37 cellular contexts compared by ENCODE assay signal in the genomic region with DNA sequence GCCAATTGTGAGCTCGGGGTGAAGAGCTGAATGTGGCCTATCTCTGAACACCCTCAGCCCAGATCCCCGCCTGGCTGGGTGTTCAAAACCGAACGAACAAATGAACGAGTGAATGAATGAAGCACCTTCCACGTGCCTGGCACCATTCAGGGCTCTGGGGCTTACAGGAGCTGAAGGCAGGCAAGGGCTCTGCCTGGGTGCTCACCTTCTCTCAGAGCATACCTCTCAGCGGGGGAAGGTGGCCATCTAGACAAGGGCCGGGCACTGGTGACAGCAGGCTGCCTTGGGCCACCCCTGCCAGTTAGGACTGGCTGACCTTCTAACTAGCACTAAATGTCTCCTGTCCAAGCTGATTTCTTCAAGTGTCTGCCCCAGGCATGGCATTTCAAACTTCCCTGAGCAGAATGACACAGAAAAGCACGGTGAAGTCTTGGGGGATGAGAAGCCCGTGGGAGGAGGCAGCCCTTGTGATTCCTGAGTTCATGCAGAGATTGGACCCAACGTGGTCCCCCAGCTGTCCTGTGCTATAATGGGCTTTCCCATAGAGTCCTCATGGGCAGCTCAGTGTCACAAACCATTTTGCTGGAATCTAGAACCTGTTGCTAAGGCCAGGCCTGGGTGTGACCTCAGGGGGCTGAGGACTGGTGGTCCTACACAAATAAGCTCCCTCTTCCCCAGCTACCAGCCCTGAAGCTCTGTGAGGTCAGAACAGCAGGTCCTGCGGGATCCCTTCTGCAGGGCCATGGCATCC. TPM values are rescaled to one million over a fixed set of nuclear protein-coding genes. Genes with fewer than 3 reads are reported as not detected.
"Had no signal": no experiment of that assay in that cellular context is flagged by ENCODE, and none has a peak within 500 bp of the region (broad histone marks: within the 10 kb centered on the region; RNA-seq: fewer than 3 reads in every experiment).

No MANE protein-coding gene starts in this region.

- H3K4me3 ChIP-seq: breast epithelium, gastroesophageal sphincter, skin epidermis, thyroid gland, upper lobe of left lung had no signal

- H3K9me3 ChIP-seq: breast epithelium, gastroesophageal sphincter, thyroid gland, upper lobe of left lung had no signal

- H3K36me3 ChIP-seq: breast epithelium, gastroesophageal sphincter, thyroid gland, upper lobe of left lung, WERI-Rb-1 had no signal

- FAIRE-seq: colon, keratinocyte, TTC549 had no signal

- H3K9ac ChIP-seq: parathyroid adenoma had no signal

- ATAC-seq: activated CD4-positive, CD25-positive, alpha-beta regulatory T cell treated with anti-CD3 and anti-CD28 coated beads, Interleukin-2, amount 50 U/mL, for 24 hours; activated naive CD4-positive, alpha-beta T cell treated with anti-CD3 and anti-CD28 coated beads, Interleukin-2, amount 50 U/mL, for 72 hours; activated T-cell treated with anti-CD3 and anti-CD28 coated beads, Interleukin-2, amount 50 U/mL, for 4 hours; activated T-helper 17 cell treated with anti-CD3 and anti-CD28 coated beads, Interleukin-2, amount 50 U/mL, for 72 hours; gastroesophageal sphincter; left cardiac atrium; naive thymus-derived CD8-positive, alpha-beta T cell; right cardiac atrium; stimulated activated memory B cell treated with anti-CD40 and anti-IgM and Interleukin-4, amounts not matched to agents 10 μg/mL and 1 μg/mL and 100 μg/mL, for 72 hours; stimulated activated naive CD8-positive, alpha-beta T cell treated with anti-CD3 and anti-CD28 coated beads, Interleukin-15, amount 100 ng/mL, for 72 hours had no signal

- H2AFZ ChIP-seq: parathyroid adenoma had no signal

- H3K79me2 ChIP-seq: parathyroid adenoma had no signal

- DNase-seq: activated CD4-positive, alpha-beta T cell treated with anti-CD3 and anti-CD28 coated beads for 48 hours; activated CD4-positive, alpha-beta T cell treated with anti-CD3 and anti-CD28 coated beads, Interleukin-2, amount 50 U/mL, for 48 hours; activated CD8-positive, alpha-beta memory T cell treated with anti-CD3 and anti-CD28 coated beads, Interleukin-2, amount 50 U/mL, for 4 hours; activated naive CD4-positive, alpha-beta T cell; activated T-cell treated with anti-CD3 and anti-CD28 coated beads, Interleukin-2, amount 50 U/mL, for 4 hours; effector memory CD4-positive, alpha-beta T cell; erythroblast; hippocampal formation; left cardiac atrium; occipital lobe; right cardiac atrium; stimulated activated CD4-positive, alpha-beta T cell treated with anti-CD3 and anti-CD28 coated beads, Interleukin-12 subunit alpha, Interleukin-12 subunit beta, amount 100 ng/mL, for 4 hours; stimulated activated CD4-positive, alpha-beta T cell treated with anti-CD3 and anti-CD28 coated beads, Interleukin-4, amount 100 ng/mL, for 4 hours; stimulated activated CD8-positive, alpha-beta memory T cell treated with anti-CD3 and anti-CD28 coated beads, Interleukin-4, amount 100 ng/mL, for 48 hours; stimulated activated naive CD8-positive, alpha-beta T cell treated with anti-CD3 and anti-CD28 coated beads, Interleukin-15, amount 100 ng/mL, for 72 hours; substantia nigra; SW 1271; T-helper 9 cell; thyroid gland; WERI-Rb-1 had no signal

- H3K4me1 ChIP-seq: breast epithelium, gastroesophageal sphincter, parathyroid adenoma, thyroid gland, upper lobe of left lung had no signal

- H3K27ac ChIP-seq: breast epithelium, gastroesophageal sphincter, parathyroid adenoma, skin epidermis, thyroid gland, upper lobe of left lung, WERI-Rb-1 had no signal

- H3K27me3 ChIP-seq: breast epithelium, thyroid gland, upper lobe of left lung had no signal

RNA-seq across cellular contexts. Expression of a gene that starts 27.9 kb away (rescaled TPM):
- total RNA-seq: activated CD8-positive, alpha-beta memory T cell treated with anti-CD3 and anti-CD28 coated beads for 36 hours; activated T-cell treated with anti-CD3 and anti-CD28 coated beads, Interleukin-2, amount 50 U/mL, for 4 hours; activated T-helper 17 cell treated with anti-CD3 and anti-CD28 coated beads, Interleukin-2, amount 50 U/mL, for 72 hours; breast epithelium; dermis microvascular lymphatic vessel endothelial cell; left cardiac atrium; liver; naive thymus-derived CD8-positive, alpha-beta T cell; pulmonary artery endothelial cell; right cardiac atrium; thyroid gland; upper lobe of left lung had no signal
- polyA plus RNA-seq: keratinocyte, liver, right cardiac atrium had no signal
